20 cellular contexts compared by ENCODE assay signal in the genomic region with DNA sequence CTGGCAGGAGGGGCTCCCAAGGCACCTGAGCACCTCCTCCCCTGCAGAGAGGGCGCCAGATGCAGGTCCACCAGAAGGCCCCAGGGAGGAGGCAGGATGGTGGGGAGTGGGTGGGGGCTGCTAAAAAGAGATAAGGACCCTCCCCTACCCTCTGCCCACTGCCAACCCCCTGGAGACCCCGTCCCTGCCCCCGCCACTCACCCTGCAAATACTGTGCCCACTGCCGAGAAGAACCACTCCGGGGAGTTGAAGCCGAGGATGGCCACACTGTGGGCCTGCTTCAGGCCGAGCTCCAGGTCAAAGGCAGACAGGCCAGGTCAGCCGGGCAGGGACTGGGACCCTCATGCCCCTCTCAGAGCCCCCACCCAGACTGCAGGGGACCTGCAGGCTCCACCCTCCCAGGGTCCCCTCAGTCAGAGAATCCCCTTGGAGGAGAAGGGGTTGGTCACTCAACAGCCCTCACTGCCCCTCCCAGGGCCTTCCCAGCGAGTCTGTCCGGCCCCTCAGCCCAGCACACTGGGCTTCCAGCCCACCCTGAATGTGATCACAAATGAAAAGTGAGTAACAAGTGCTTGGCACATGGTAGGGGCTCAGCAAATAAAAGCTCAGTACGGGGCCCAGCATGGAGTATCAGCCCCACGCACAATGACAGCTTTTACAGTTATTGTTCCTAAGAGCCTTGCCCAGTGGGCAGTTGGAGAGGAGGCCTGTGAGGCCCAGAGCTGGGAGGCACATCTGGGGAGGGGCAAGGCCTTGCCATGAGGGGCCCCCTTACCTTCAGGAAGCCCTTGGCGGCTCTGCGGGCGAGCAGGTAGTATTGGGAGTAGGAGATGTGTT. TPM values are rescaled to one million over a fixed set of nuclear protein-coding genes. Genes with fewer than 3 reads are reported as not detected.
DNase-seq lines count a peak whose midpoint lies in the region; ATAC-seq, FAIRE-seq and TF ChIP-seq lines count a peak whose summit lies in the region.
"Had no signal": no experiment of that assay in that cellular context is flagged by ENCODE, and none has a peak within 500 bp of the region (broad histone marks: within the 10 kb centered on the region; RNA-seq: fewer than 3 reads in every experiment).

No MANE protein-coding gene starts in this region.

- H3K4me3 ChIP-seq in right atrium auricular region (no peak overlapping the region), colonic mucosa (no peak overlapping the region), upper lobe of right lung (no peak overlapping the region)
- H3K4me3 ChIP-seq: GM12878, GM23248 had no signal

- DNase-seq in cardiac septum (ENCODE audit: low spot score) (peak; percentile 74), right atrium auricular region (ENCODE audit: low spot score) (no peak), colonic mucosa (peak; percentile 16), mesenteric fat pad (ENCODE audit: low spot score) (peak; percentile 75), upper lobe of right lung (peak; percentile 61), urothelium cell line (ENCODE audit: low spot score) (no peak)
- no peak for DNase-seq in activated CD4-positive, alpha-beta T cell treated with anti-CD3 and anti-CD28 coated beads for 36 hours
- DNase-seq: DMS 273 treated with DMSO at 0.1 percent for 48 hours; GDM1; GM23248; NCI-H1436 treated with DMSO at 0.1 percent for 48 hours; NCI-H2029 treated with DMSO at 0.1 percent for 48 hours; NCI-H2171 treated with DMSO at 0.1 percent for 48 hours; NCI-H446 treated with DMSO at 0.1 percent for 48 hours; NK-92 treated with Interleukin-12 subunit alpha and Interleukin-12 subunit beta, amount 100 ng/mL, for 24 hours had no signal

- H3K36me3 Mint-ChIP-seq in activated CD4-positive, alpha-beta T cell treated with anti-CD3 and anti-CD28 coated beads for 36 hours (ENCODE audit: low read depth) = no peaks in the 10 kb centered on the region

- H3K27ac ChIP-seq in right atrium auricular region = no peak overlapping the region
- no peak overlapping the region for H3K27ac ChIP-seq in colonic mucosa
- no peak overlapping the region for H3K27ac ChIP-seq in upper lobe of right lung
- H3K27ac ChIP-seq: C4-2B, GM23248, KMS-11 had no signal

- H3K9me3 ChIP-seq in right atrium auricular region (no peaks in the 10 kb centered on the region), colonic mucosa (no peaks in the 10 kb centered on the region), upper lobe of right lung (no peaks in the 10 kb centered on the region)

- TF ChIP-seq CTCF in right atrium auricular region (IDR thresholded peaks at IDR 0.05) = no peak
- TF ChIP-seq CTCF in colonic mucosa (IDR thresholded peaks at IDR 0.05) = no peak
- no peak for TF ChIP-seq CTCF in upper lobe of right lung (IDR thresholded peaks at IDR 0.05)

- H3K4me1 Mint-ChIP-seq in activated CD4-positive, alpha-beta T cell treated with anti-CD3 and anti-CD28 coated beads for 36 hours = no peaks in the 10 kb centered on the region

- H3K4me1 ChIP-seq in right atrium auricular region (no peaks in the 10 kb centered on the region), colonic mucosa (no peaks in the 10 kb centered on the region), upper lobe of right lung (no peaks in the 10 kb centered on the region)

- H3K27ac Mint-ChIP-seq in activated CD4-positive, alpha-beta T cell treated with anti-CD3 and anti-CD28 coated beads for 36 hours = no peak overlapping the region

- CTCF ChIA-PET in activated CD4-positive, alpha-beta T cell treated with anti-CD3 and anti-CD28 coated beads for 36 hours (lab: Charles Lee) = interaction anchor here (0.6 to 2.6 kb wide), 8 partner anchors 22 to 284 kb away, joined by 3 to 30 read pairs (median 4); no protein-coding TSS in a partner anchor

- intact Hi-C loops in cardiac septum (cut with DNase I) (loop anchor here (2.0 kb wide), 1 partner anchor 81 kb away; no protein-coding TSS in a partner anchor), colonic mucosa (cut with DNase I) (no loop called here), upper lobe of right lung (cut with DNase I) (no loop called here)
- intact Hi-C loops in activated CD4-positive, alpha-beta T cell treated with anti-CD3 and anti-CD28 coated beads for 36 hours (cut with DNase I, micrococcal nuclease) = no loop called here

- no peaks in the 10 kb centered on the region for H3K27me3 ChIP-seq in right atrium auricular region
- no peaks in the 10 kb centered on the region for H3K27me3 ChIP-seq in colonic mucosa
- no peaks in the 10 kb centered on the region for H3K27me3 ChIP-seq in upper lobe of right lung

- POLR2A ChIA-PET in activated CD4-positive, alpha-beta T cell treated with anti-CD3 and anti-CD28 coated beads for 36 hours (lab: Charles Lee) = no interaction called here

- no peaks in the 10 kb centered on the region for H3K27me3 Mint-ChIP-seq in activated CD4-positive, alpha-beta T cell treated with anti-CD3 and anti-CD28 coated beads for 36 hours

- no peak overlapping the region for H3K9ac ChIP-seq in colonic mucosa (ENCODE audit: low read depth in 2 of 2, low read length in 2 of 2)
- H3K9ac ChIP-seq: GM23248, KMS-11 had no signal

- no peak overlapping the region for H3K4me3 Mint-ChIP-seq in activated CD4-positive, alpha-beta T cell treated with anti-CD3 and anti-CD28 coated beads for 36 hours

- FAIRE-seq in urothelium cell line (lab: Jason Lieb, UNC) = no peak
- FAIRE-seq: GM12878, HepG2 had no signal

- peaks cover 3% of the 10 kb centered on the region for H3K9me3 Mint-ChIP-seq in activated CD4-positive, alpha-beta T cell treated with anti-CD3 and anti-CD28 coated beads for 36 hours (ENCODE audit: low read depth)

- ATAC-seq in upper lobe of right lung = peak; percentile 8
- no peak for ATAC-seq in activated CD4-positive, alpha-beta T cell treated with anti-CD3 and anti-CD28 coated beads for 36 hours
- ATAC-seq: GM12878 had no signal

- H3K36me3 ChIP-seq in right atrium auricular region (no peaks in the 10 kb centered on the region), colonic mucosa (no peaks in the 10 kb centered on the region), upper lobe of right lung (no peaks in the 10 kb centered on the region)

RNA-seq across cellular contexts. Expression of a gene that starts 40.4 kb away (rescaled TPM):
- total RNA-seq in cardiac septum (not detected), right atrium auricular region (not detected), colonic mucosa (under 1 TPM; 0.58 to 0.59 TPM), mesenteric fat pad (not detected), upper lobe of right lung (not detected)
- total RNA-seq in activated CD4-positive, alpha-beta T cell treated with anti-CD3 and anti-CD28 coated beads for 36 hours = under 1 TPM in 1 of 2 experiments, not detected in 1; 0.02 TPM
- total RNA-seq: GM23248, M059J had no signal

RNA-seq across cellular contexts. Expression of a gene that starts 44.8 kb away (rescaled TPM):
- 370 TPM for total RNA-seq in cardiac septum
- 100 to 1,000 TPM; 188 to 352 TPM for total RNA-seq in right atrium auricular region
- 100 to 1,000 TPM; 203 to 264 TPM for total RNA-seq in colonic mucosa
- 105 TPM for total RNA-seq in mesenteric fat pad
- total RNA-seq in upper lobe of right lung = 71.6 TPM
- total RNA-seq in activated CD4-positive, alpha-beta T cell treated with anti-CD3 and anti-CD28 coated beads for 36 hours = 100 to 1,000 TPM; 129 to 135 TPM

Comparison
In these comparisons a context has a peak if more than half of its experiments do, and no peak if none do; other contexts are left out.
1. DNase-seq: peak in cardiac septum (single experiment), colonic mucosa (single experiment), mesenteric fat pad (single experiment) and upper lobe of right lung (single experiment); none in right atrium auricular region (single experiment), urothelium cell line (single experiment) and activated CD4-positive, alpha-beta T cell treated with anti-CD3 and anti-CD28 coated beads for 36 hours (single experiment).